Comparison of ENCODE assay signal across 1 cellular context in the genomic region with DNA sequence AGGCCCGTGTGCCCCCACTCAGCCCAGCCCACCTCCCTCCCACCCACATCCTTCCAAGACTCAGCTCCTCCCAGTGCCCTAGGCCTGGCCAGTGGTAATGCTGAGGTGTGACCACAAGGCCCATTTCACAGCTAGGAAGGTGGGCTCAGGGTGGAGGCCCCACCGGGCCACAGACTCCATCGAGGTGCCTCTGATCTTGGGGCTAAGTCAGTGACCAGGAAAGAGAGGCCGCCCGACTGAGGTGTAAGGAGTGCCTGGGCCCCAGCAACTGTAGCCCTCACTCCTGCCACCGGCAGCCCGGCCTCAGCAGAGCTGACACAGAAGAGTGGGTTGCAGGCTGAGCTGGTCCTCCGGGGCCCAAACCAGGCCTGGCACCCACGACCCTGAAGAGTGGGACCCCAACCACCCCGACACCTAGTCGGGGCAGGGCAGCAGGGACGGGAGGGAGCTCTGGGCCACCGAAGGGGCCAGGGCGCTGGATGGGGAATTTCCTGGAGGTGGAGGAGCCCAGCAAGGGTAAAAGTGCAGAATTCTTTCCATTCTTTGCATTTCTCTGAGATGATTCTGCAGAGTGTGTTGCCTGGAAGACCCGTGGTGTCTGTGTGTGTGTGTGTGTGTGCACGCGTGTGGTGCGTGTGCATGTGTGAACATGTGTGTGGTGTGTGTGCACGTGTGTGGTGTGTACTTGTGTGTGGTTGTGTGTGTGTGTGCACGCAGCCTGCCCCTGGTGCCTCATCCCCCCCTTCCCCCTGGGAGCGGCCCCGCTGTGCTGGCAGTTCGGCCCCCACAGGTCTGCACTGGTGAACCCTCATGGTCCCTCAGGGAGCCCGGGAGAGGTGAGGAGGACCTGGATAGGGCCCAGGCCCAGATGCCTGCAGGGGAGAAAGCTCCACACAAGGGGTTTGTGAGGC.
TF ChIP-seq lines count a peak whose summit lies in the region.

No MANE protein-coding gene starts in this region.

TF ChIP-seq in endothelial cell of umbilical vein, 7 proteins besides CTCF, POLR2A, EP300 and RAD21:
- no peak for TF ChIP-seq FOS (IDR thresholded peaks at IDR 0.05; ENCODE audit: borderline replicate concordance, insufficient read depth, low read length)
- TF ChIP-seq POLR2AphosphoS5 (IDR thresholded peaks at IDR 0.05; ENCODE audit: insufficient read depth, low read depth, low read length) = peak; percentile 23
